ENCODE assay signal across 1 cellular context in the genomic region with DNA sequence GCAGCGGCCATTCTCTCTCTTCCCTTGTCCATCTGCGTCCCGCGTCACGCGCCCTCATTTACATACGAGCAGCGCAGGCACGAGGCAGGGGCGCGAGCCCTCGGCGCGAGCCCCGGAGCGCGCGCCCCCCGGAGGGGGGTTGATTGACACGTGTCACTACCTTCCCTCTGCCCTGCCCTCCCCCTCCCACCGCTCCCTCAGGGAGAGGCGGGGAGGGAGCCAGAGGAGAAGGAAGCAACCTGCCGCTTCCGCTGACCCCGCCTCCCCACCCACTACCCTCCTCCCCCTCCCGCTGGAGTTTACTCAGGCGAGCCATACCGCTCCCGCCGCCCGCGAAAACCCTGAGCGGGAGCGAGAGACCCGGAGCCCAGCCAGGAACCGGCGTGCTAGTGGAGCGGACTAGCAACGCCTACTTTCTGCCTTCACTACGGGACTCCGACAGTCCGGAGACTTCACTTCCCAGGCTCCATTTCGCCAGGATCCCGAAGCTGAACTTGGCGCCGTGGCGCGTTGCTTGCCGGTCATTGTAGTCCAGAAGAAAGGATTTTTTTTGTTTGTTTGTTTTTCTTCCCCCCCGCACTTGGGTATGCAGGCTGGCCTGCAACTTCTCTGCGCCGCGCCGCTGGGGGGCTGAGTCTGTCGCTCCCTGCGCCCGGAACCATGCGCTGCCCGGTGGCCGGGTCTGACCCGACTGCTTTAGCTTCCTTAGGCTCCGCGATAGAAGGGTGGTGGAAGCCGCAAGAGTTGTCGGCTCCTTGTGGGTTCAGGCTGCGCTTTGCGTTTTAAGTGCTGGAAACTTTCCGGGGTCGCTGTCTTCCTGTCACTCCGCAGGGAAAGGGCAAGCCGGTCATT.
A peak's percentile ranks its signal among the peaks of the same experiment; 100 is the strongest.
TF ChIP-seq lines count a peak whose summit lies in the region.

A gene (minus strand): TSS at position 36 of the 852 bp plus-strand sequence. CDS start 4 bp downstream, at position 32.

TF ChIP-seq in HepG2, 621 proteins besides CTCF, POLR2A, EP300 and RAD21 (continued from another document and continues in another):
- TF ChIP-seq, protein P1, sequence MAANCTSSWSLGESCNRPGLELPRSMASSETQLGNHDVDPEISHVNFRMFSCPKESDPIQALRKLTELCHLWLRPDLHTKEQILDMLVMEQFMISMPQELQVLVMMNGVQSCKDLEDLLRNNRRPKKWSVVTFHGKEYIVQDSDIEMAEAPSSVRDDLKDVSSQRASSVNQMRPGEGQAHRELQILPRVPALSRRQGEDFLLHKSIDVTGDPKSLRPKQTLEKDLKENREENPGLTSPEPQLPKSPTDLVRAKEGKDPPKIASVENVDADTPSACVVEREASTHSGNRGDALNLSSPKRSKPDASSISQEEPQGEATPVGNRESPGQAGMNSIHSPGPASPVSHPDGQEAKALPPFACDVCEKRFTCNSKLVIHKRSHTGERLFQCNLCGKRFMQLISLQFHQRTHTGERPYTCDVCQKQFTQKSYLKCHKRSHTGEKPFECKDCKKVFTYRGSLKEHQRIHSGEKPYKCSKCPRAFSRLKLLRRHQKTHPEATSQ (CRISPR knock-in tag; IDR thresholded peaks at IDR 0.05; ENCODE audit: borderline replicate concordance) = peak; percentile 56; the same call in 1 of the 2 replicates
- TF ChIP-seq ZNF747 (CRISPR knock-in tag; IDR thresholded peaks at IDR 0.05; ENCODE audit: borderline replicate concordance) (peak; percentile 5; the same call in 1 of the 2 replicates), TARDBP (CRISPR knock-in tag; IDR thresholded peaks at IDR 0.05) (peak; percentile 84), HDAC6 (IDR thresholded peaks at IDR 0.05; ENCODE audit: low read depth, low read length) (no peak), SP140L (CRISPR knock-in tag; IDR thresholded peaks at IDR 0.05; ENCODE audit: borderline replicate concordance) (no peak), ZBTB21 (CRISPR knock-in tag; IDR thresholded peaks at IDR 0.05) (peak; percentile 24; the same call in 1 of the 2 replicates), HOXA9 (CRISPR knock-in tag; IDR thresholded peaks at IDR 0.05; ENCODE audit: borderline replicate concordance) (no peak), ZNF207 (IDR thresholded peaks at IDR 0.05; ENCODE audit: borderline replicate concordance) (no peak), NKX3-1 (CRISPR knock-in tag; IDR thresholded peaks at IDR 0.05) (no peak), EHMT2 (IDR thresholded peaks at IDR 0.05; ENCODE audit: borderline replicate concordance, low read depth, low read length) (no peak), PCBP1 (IDR thresholded peaks at IDR 0.05; ENCODE audit: borderline replicate concordance, low read depth, low read length) (peak; percentile 55; the same call in 1 of the 2 replicates), ARID2 (CRISPR knock-in tag; IDR thresholded peaks at IDR 0.05; ENCODE audit: borderline replicate concordance) (peak; percentile 91; the same call in 1 of the 2 replicates), PHB2 (IDR thresholded peaks at IDR 0.05; ENCODE audit: partially characterized antibody) (no peak), HNF4A (CRISPR knock-in tag; IDR thresholded peaks at IDR 0.05) (no peak; the same call in 1 of the 2 replicates), ZNF34 (CRISPR knock-in tag; IDR thresholded peaks at IDR 0.05; ENCODE audit: borderline replicate concordance) (no peak), NR2C2 (CRISPR knock-in tag; IDR thresholded peaks at IDR 0.05; ENCODE audit: borderline replicate concordance) (peak; percentile 91), XBP1 (CRISPR knock-in tag; IDR thresholded peaks at IDR 0.05) (no peak), LCORL (IDR thresholded peaks at IDR 0.05) (no peak), LCORL (CRISPR knock-in tag; IDR thresholded peaks at IDR 0.05) (peak; percentile 63; the same call in 1 of the 2 replicates), SMAD3 (CRISPR knock-in tag; IDR thresholded peaks at IDR 0.05) (0 out of 2 replicates have a peak, but pooled peaks have one; percentile 14), HNRNPUL1 (IDR thresholded peaks at IDR 0.05; ENCODE audit: low read depth, low read length) (no peak), ZNF782 (CRISPR knock-in tag; IDR thresholded peaks at IDR 0.05; ENCODE audit: borderline replicate concordance) (no peak), CHD2 (IDR thresholded peaks at IDR 0.05; ENCODE audit: low read depth, low read length) (no peak; the same call in 1 of the 2 replicates), ZNF556 (CRISPR knock-in tag; IDR thresholded peaks at IDR 0.05; ENCODE audit: borderline replicate concordance) (0 out of 2 replicates have a peak, but pooled peaks have one; percentile 88), FOXJ3 (CRISPR knock-in tag; IDR thresholded peaks at IDR 0.05; ENCODE audit: borderline replicate concordance) (peak; percentile 76; the same call in 1 of the 2 replicates), HOXD1 (CRISPR knock-in tag; IDR thresholded peaks at IDR 0.05) (no peak), CREM (IDR thresholded peaks at IDR 0.05) (peak; percentile 89), CREM (CRISPR knock-in tag; IDR thresholded peaks at IDR 0.05) (no peak), FOXC1 (CRISPR knock-in tag; IDR thresholded peaks at IDR 0.05; ENCODE audit: borderline replicate concordance) (no peak; the same call in 1 of the 2 replicates), SIX4 (CRISPR knock-in tag; IDR thresholded peaks at IDR 0.05) (no peak), ZNF232 (CRISPR knock-in tag; IDR thresholded peaks at IDR 0.05; ENCODE audit: borderline replicate concordance) (no peak; the same call in 1 of the 2 replicates), ZKSCAN8 (CRISPR knock-in tag; IDR thresholded peaks at IDR 0.05; ENCODE audit: borderline replicate concordance) (no peak), KDM3A (CRISPR knock-in tag; IDR thresholded peaks at IDR 0.05; ENCODE audit: low read depth) (no peak), POLR2G (IDR thresholded peaks at IDR 0.05; ENCODE audit: low read depth, low read length) (0 out of 2 replicates have a peak, but pooled peaks have one; percentile 26), BRD4 (CRISPR knock-in tag; IDR thresholded peaks at IDR 0.05) (no peak), ZKSCAN1 (IDR thresholded peaks at IDR 0.05; ENCODE audit: low read length) (no peak)
- TF ChIP-seq, protein P2, sequence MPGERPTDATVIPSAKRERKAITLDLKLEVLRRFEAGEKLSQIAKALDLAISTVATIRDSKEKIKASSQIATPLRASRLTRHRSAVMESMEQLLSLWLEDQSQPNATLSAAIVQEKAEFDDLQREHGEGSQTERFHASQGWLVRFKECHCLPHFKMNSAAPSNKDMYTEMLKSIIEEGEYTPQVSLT (CRISPR knock-in tag; IDR thresholded peaks at IDR 0.05; ENCODE audit: borderline replicate concordance, low read depth) = no peak
- TF ChIP-seq, protein P3, sequence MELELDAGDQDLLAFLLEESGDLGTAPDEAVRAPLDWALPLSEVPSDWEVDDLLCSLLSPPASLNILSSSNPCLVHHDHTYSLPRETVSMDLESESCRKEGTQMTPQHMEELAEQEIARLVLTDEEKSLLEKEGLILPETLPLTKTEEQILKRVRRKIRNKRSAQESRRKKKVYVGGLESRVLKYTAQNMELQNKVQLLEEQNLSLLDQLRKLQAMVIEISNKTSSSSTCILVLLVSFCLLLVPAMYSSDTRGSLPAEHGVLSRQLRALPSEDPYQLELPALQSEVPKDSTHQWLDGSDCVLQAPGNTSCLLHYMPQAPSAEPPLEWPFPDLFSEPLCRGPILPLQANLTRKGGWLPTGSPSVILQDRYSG (CRISPR knock-in tag; IDR thresholded peaks at IDR 0.05) = no peak
- TF ChIP-seq, protein P4, sequence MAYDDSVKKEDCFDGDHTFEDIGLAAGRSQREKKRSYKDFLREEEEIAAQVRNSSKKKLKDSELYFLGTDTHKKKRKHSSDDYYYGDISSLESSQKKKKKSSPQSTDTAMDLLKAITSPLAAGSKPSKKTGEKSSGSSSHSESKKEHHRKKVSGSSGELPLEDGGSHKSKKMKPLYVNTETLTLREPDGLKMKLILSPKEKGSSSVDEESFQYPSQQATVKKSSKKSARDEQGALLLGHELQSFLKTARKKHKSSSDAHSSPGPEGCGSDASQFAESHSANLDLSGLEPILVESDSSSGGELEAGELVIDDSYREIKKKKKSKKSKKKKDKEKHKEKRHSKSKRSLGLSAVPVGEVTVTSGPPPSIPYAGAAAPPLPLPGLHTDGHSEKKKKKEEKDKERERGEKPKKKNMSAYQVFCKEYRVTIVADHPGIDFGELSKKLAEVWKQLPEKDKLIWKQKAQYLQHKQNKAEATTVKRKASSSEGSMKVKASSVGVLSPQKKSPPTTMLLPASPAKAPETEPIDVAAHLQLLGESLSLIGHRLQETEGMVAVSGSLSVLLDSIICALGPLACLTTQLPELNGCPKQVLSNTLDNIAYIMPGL (CRISPR knock-in tag; IDR thresholded peaks at IDR 0.05; ENCODE audit: borderline replicate concordance in 1 of 2, low read depth in 1 of 2) = peak; percentile 47 to 72; a peak in 3 of 4 replicates
- TF ChIP-seq, protein P5, sequence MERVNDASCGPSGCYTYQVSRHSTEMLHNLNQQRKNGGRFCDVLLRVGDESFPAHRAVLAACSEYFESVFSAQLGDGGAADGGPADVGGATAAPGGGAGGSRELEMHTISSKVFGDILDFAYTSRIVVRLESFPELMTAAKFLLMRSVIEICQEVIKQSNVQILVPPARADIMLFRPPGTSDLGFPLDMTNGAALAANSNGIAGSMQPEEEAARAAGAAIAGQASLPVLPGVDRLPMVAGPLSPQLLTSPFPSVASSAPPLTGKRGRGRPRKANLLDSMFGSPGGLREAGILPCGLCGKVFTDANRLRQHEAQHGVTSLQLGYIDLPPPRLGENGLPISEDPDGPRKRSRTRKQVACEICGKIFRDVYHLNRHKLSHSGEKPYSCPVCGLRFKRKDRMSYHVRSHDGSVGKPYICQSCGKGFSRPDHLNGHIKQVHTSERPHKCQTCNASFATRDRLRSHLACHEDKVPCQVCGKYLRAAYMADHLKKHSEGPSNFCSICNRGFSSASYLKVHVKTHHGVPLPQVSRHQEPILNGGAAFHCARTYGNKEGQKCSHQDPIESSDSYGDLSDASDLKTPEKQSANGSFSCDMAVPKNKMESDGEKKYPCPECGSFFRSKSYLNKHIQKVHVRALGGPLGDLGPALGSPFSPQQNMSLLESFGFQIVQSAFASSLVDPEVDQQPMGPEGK (CRISPR knock-in tag; IDR thresholded peaks at IDR 0.05) = peak; percentile 98
- TF ChIP-seq, protein P6, sequence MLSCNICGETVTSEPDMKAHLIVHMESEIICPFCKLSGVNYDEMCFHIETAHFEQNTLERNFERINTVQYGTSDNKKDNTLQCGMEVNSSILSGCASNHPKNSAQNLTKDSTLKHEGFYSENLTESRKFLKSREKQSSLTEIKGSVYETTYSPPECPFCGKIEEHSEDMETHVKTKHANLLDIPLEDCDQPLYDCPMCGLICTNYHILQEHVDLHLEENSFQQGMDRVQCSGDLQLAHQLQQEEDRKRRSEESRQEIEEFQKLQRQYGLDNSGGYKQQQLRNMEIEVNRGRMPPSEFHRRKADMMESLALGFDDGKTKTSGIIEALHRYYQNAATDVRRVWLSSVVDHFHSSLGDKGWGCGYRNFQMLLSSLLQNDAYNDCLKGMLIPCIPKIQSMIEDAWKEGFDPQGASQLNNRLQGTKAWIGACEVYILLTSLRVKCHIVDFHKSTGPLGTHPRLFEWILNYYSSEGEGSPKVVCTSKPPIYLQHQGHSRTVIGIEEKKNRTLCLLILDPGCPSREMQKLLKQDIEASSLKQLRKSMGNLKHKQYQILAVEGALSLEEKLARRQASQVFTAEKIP (CRISPR knock-in tag; IDR thresholded peaks at IDR 0.05; ENCODE audit: borderline replicate concordance) = no peak
- TF ChIP-seq, protein P7, sequence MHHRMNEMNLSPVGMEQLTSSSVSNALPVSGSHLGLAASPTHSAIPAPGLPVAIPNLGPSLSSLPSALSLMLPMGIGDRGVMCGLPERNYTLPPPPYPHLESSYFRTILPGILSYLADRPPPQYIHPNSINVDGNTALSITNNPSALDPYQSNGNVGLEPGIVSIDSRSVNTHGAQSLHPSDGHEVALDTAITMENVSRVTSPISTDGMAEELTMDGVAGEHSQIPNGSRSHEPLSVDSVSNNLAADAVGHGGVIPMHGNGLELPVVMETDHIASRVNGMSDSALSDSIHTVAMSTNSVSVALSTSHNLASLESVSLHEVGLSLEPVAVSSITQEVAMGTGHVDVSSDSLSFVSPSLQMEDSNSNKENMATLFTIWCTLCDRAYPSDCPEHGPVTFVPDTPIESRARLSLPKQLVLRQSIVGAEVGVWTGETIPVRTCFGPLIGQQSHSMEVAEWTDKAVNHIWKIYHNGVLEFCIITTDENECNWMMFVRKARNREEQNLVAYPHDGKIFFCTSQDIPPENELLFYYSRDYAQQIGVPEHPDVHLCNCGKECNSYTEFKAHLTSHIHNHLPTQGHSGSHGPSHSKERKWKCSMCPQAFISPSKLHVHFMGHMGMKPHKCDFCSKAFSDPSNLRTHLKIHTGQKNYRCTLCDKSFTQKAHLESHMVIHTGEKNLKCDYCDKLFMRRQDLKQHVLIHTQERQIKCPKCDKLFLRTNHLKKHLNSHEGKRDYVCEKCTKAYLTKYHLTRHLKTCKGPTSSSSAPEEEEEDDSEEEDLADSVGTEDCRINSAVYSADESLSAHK (CRISPR knock-in tag; IDR thresholded peaks at IDR 0.05; ENCODE audit: borderline replicate concordance) = no peak
- TF ChIP-seq, protein P8, sequence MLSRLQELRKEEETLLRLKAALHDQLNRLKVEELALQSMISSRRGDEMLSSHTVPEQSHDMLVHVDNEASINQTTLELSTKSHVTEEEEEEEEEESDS (CRISPR knock-in tag; IDR thresholded peaks at IDR 0.05; ENCODE audit: borderline replicate concordance) = peak; percentile 57; the same call in 1 of the 2 replicates
- TF ChIP-seq, protein P9, sequence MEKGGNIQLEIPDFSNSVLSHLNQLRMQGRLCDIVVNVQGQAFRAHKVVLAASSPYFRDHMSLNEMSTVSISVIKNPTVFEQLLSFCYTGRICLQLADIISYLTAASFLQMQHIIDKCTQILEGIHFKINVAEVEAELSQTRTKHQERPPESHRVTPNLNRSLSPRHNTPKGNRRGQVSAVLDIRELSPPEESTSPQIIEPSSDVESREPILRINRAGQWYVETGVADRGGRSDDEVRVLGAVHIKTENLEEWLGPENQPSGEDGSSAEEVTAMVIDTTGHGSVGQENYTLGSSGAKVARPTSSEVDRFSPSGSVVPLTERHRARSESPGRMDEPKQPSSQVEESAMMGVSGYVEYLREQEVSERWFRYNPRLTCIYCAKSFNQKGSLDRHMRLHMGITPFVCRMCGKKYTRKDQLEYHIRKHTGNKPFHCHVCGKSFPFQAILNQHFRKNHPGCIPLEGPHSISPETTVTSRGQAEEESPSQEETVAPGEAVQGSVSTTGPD (CRISPR knock-in tag; IDR thresholded peaks at IDR 0.05) = no peak
- TF ChIP-seq, protein P10, sequence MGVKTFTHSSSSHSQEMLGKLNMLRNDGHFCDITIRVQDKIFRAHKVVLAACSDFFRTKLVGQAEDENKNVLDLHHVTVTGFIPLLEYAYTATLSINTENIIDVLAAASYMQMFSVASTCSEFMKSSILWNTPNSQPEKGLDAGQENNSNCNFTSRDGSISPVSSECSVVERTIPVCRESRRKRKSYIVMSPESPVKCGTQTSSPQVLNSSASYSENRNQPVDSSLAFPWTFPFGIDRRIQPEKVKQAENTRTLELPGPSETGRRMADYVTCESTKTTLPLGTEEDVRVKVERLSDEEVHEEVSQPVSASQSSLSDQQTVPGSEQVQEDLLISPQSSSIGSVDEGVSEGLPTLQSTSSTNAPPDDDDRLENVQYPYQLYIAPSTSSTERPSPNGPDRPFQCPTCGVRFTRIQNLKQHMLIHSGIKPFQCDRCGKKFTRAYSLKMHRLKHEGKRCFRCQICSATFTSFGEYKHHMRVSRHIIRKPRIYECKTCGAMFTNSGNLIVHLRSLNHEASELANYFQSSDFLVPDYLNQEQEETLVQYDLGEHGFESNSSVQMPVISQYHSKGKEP (CRISPR knock-in tag; IDR thresholded peaks at IDR 0.05) = no peak
- TF ChIP-seq, protein P11, sequence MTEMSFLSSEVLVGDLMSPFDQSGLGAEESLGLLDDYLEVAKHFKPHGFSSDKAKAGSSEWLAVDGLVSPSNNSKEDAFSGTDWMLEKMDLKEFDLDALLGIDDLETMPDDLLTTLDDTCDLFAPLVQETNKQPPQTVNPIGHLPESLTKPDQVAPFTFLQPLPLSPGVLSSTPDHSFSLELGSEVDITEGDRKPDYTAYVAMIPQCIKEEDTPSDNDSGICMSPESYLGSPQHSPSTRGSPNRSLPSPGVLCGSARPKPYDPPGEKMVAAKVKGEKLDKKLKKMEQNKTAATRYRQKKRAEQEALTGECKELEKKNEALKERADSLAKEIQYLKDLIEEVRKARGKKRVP (CRISPR knock-in tag; IDR thresholded peaks at IDR 0.05) = no peak
